Comparison of ENCODE assay signal across 19 cellular contexts in genomic region chr3:165439765-165440164, GRCh38.
DNase-seq lines count a peak whose midpoint lies in the region; ATAC-seq and TF ChIP-seq lines count a peak whose summit lies in the region.
"Had no signal": no experiment of that assay in that cellular context is flagged by ENCODE, and none has a peak within 500 bp of the region (broad histone marks: within the 10 kb centered on the region; RNA-seq: fewer than 3 reads in every experiment).

No MANE protein-coding gene starts in this region.

- no peak for TF ChIP-seq CTCF in GM06990 (IDR thresholded peaks at IDR 0.05; ENCODE audit: insufficient read depth, low read length, poor library complexity, severe bottlenecking)
- no peak for TF ChIP-seq CTCF in foreskin keratinocyte (conservative IDR thresholded peaks at IDR 0.05)
- no peak for TF ChIP-seq CTCF in dorsolateral prefrontal cortex (IDR thresholded peaks at IDR 0.05 in 54 of 56, conservative IDR thresholded peaks at IDR 0.05 in 2 of 56; ENCODE audit: low read depth in 1 of 56, partially characterized antibody in 56 of 56)

- no peak overlapping the region for H3K9ac ChIP-seq in SK-N-MC (ENCODE audit: insufficient read length)

- no peaks in the 10 kb centered on the region for H3K36me3 ChIP-seq in GM06990 (ENCODE audit: control insufficient read depth, insufficient read depth, low read length)
- no peaks in the 10 kb centered on the region for H3K36me3 ChIP-seq in SK-N-MC (ENCODE audit: insufficient read depth, low read length)
- H3K36me3 ChIP-seq: transverse colon had no signal

- peaks cover 11% of the 10 kb centered on the region for H3K4me1 ChIP-seq in foreskin keratinocyte
- H3K4me1 ChIP-seq: transverse colon had no signal

- intact Hi-C loops in dorsolateral prefrontal cortex (cut with DNase I) = no loop called here
- intact Hi-C loops in left ventricle myocardium superior (cut with micrococcal nuclease) = no loop called here

- ATAC-seq in HG03025 (IDR thresholded peaks at IDR 0.05; ENCODE audit: low FRiP score, unreplicated experiment) = peak; percentile 72
- ATAC-seq in foreskin keratinocyte = peak; percentile 41
- ATAC-seq in left ventricle myocardium superior = no peak

- DNase-seq in GM06990 (ENCODE audit: extremely low read depth, insufficient read length) (no peak), SK-N-MC (ENCODE audit: low read depth, low spot score) (peak; percentile 16), foreskin keratinocyte (peak in 1 of 2 donors; percentile 46), dorsolateral prefrontal cortex (no peak), OCI-M2 (lab: John Stamatoyannopoulos, UW; ENCODE audit: unreplicated experiment) (no peak), left ventricle myocardium superior (no peak)
- DNase-seq: activated CD4-positive, alpha-beta T cell treated with anti-CD3 and anti-CD28 coated beads for 4 hours; DMS79; islet precursor cell; KG1; NCI-H1048; NCI-H2029; NCI-H446; NK-92 treated with Interleukin-12 subunit alpha and Interleukin-12 subunit beta, amount 100 ng/mL, for 24 hours; nucleus accumbens; small intestine; stimulated activated CD4-positive, alpha-beta T cell treated with anti-CD3 and anti-CD28 coated beads, Interleukin-2, amount 100 ng/mL, for 48 hours; transverse colon had no signal

- no peaks in the 10 kb centered on the region for H3K9me3 ChIP-seq in SK-N-MC (ENCODE audit: low read depth, low read length)
- H3K9me3 ChIP-seq: transverse colon had no signal

- H3K27me3 ChIP-seq in GM06990 (replicated peaks; ENCODE audit: control insufficient read depth, insufficient read depth, low read length) (no peaks in the 10 kb centered on the region), foreskin keratinocyte (no peaks in the 10 kb centered on the region), dorsolateral prefrontal cortex (no peaks in the 10 kb centered on the region)
- H3K27me3 ChIP-seq: transverse colon had no signal

- peak overlapping the region; percentile 25; the same call in 1 of the 2 replicates for H3K4me3 ChIP-seq in GM06990 (replicated peaks; ENCODE audit: low read depth, low read length)
- no peak overlapping the region; the same call in 1 of the 2 replicates for H3K4me3 ChIP-seq in SK-N-MC
- no peak overlapping the region for H3K4me3 ChIP-seq in dorsolateral prefrontal cortex
- H3K4me3 ChIP-seq: transverse colon had no signal

- H3K27ac ChIP-seq in SK-N-MC (peak overlapping the region; percentile 72), foreskin keratinocyte (no peak overlapping the region), dorsolateral prefrontal cortex (no peak overlapping the region)
- H3K27ac ChIP-seq: transverse colon had no signal
